Comparison of ENCODE assay signal across 31 cellular contexts in genomic region chr20:39600156-39600555, GRCh38.
DNase-seq lines count a peak whose midpoint lies in the region; ATAC-seq, FAIRE-seq and TF ChIP-seq lines count a peak whose summit lies in the region.
"Had no signal": no experiment of that assay in that cellular context is flagged by ENCODE, and none has a peak within 500 bp of the region (broad histone marks: within the 10 kb centered on the region; RNA-seq: fewer than 3 reads in every experiment).

No MANE protein-coding gene starts in this region.

- no peak for FAIRE-seq in K562 (lab: Jason Lieb, UNC)
- FAIRE-seq: A204.1, A549, D721Med had no signal

- H3K4me3 ChIP-seq in HEK293 (ENCODE audit: low read depth, low read length) (no peak overlapping the region), K562 (no peak overlapping the region)
- H3K4me3 ChIP-seq: A549; BLaER1; BLaER1 treated with 17β-estradiol and CSF1 and Interleukin-3, amounts not matched to agents 10 nM and 100 nM had no signal

- no peaks in the 10 kb centered on the region for H3K27me3 ChIP-seq in K562 (ENCODE audit: control insufficient read depth in 2 of 2, insufficient read depth in 2 of 2, low read length in 2 of 2)
- H3K27me3 ChIP-seq: BE2C; BLaER1; BLaER1 treated with 17β-estradiol and CSF1 and Interleukin-3, amounts not matched to agents 10 nM and 100 nM had no signal

- no peak for TF ChIP-seq RAD21 in K562 (CRISPR knock-in tag; conservative IDR thresholded peaks at IDR 0.05 in 1 of 2, IDR thresholded peaks at IDR 0.05 in 1 of 2)

- no peak for TF ChIP-seq EP300 in K562 (IDR thresholded peaks at IDR 0.05; ENCODE audit: low read length)

- CTCF ChIA-PET in HEK293 (lab: Yijun Ruan, JAX) (no interaction called here), K562 (lab: Yijun Ruan, JAX; ENCODE audit: low intra/inter-chr PET ratio) (no interaction called here)

- TF ChIP-seq POLR2A in K562 (conservative IDR thresholded peaks at IDR 0.05) = no peak

- H3K27ac ChIP-seq in HEK293 (ENCODE audit: extremely low read depth, low read depth, low read length) = no peak overlapping the region
- H3K27ac ChIP-seq in K562 (ENCODE audit: extremely low read depth, low read depth, low read length) = no peak overlapping the region
- H3K27ac ChIP-seq: 22Rv1; A549; BLaER1; BLaER1 treated with 17β-estradiol and CSF1 and Interleukin-3, amounts not matched to agents 10 nM and 100 nM; C4-2B had no signal

- H3K9me3 ChIP-seq in HEK293 (ENCODE audit: control insufficient read depth, insufficient read depth, low read depth, low read length) = no peaks in the 10 kb centered on the region
- 0 out of 2 replicates have a peak, but pooled peaks cover 9% of the 10 kb centered on the region for H3K9me3 ChIP-seq in K562 (replicated peaks; ENCODE audit: control insufficient read depth, insufficient read depth, low read depth, low read length)
- H3K9me3 ChIP-seq: A549; BE2C; BLaER1; BLaER1 treated with 17β-estradiol and CSF1 and Interleukin-3, amounts not matched to agents 10 nM and 100 nM; Caco-2 had no signal

- no peak for TF ChIP-seq CTCF in HEK293 (tag by site-specific recombination; IDR thresholded peaks at IDR 0.05)
- TF ChIP-seq CTCF in K562 (IDR thresholded peaks at IDR 0.05 in 2 of 3, conservative IDR thresholded peaks at IDR 0.05 in 1 of 3; ENCODE audit: insufficient read depth in 2 of 3, low read depth in 1 of 3, low read length in 3 of 3) = no peak

- in situ Hi-C loops in K562 (cut with MboI) = no loop called here

- BruUV-seq in K562 (replicated peaks; lab: Mats Ljungman, UMichigan) = no TSS peak

- no peaks in the 10 kb centered on the region for H3K9me1 ChIP-seq in K562 (ENCODE audit: control insufficient read depth, insufficient read depth, low read length)

- 0% methylated on average over 1 of the region's 1 CpG for WGBS in K562 (ENCODE audit: insufficient coverage, low coverage, missing lambda C conversion rate)

- no peaks in the 10 kb centered on the region for H3K36me3 ChIP-seq in HEK293 (ENCODE audit: control insufficient read depth in 2 of 2, insufficient read depth in 1 of 2, low read length in 2 of 2)
- H3K36me3 ChIP-seq in K562 (ENCODE audit: control insufficient read depth, insufficient read depth, low read length) = no peaks in the 10 kb centered on the region
- H3K36me3 ChIP-seq: BE2C; BLaER1; BLaER1 treated with 17β-estradiol and CSF1 and Interleukin-3, amounts not matched to agents 10 nM and 100 nM had no signal

- H3K79me2 ChIP-seq in K562 (ENCODE audit: control insufficient read depth, insufficient read depth, low read length) = no peaks in the 10 kb centered on the region

- intact Hi-C loops in K562 (cut with micrococcal nuclease) = no loop called here

- ATAC-seq in K562 = no peak
- ATAC-seq: A549; CD8-positive, alpha-beta T cell had no signal

- H3K4me1 ChIP-seq in HEK293 (ENCODE audit: control insufficient read depth, insufficient read depth, low read length) (no peaks in the 10 kb centered on the region), K562 (replicated peaks in 1 of 2; ENCODE audit: control insufficient read depth in 2 of 2, insufficient read depth in 2 of 2, low read length in 2 of 2) (no peaks in the 10 kb centered on the region)
- H3K4me1 ChIP-seq: A549; BE2C; BLaER1; BLaER1 treated with 17β-estradiol and CSF1 and Interleukin-3, amounts not matched to agents 10 nM and 100 nM; Caco-2 had no signal

- no peak overlapping the region for H2AFZ ChIP-seq in K562 (ENCODE audit: low read depth, low read length)

- no peak overlapping the region for H3K9ac ChIP-seq in K562 (ENCODE audit: insufficient read depth in 1 of 2, low read depth in 2 of 2, low read length in 2 of 2)
- H3K9ac ChIP-seq: BLaER1; BLaER1 treated with 17β-estradiol and CSF1 and Interleukin-3, amounts not matched to agents 10 nM and 100 nM had no signal

- no peaks in the 10 kb centered on the region for H4K20me1 ChIP-seq in K562 (replicated peaks; ENCODE audit: control insufficient read depth, insufficient read depth, low read length)
- H4K20me1 ChIP-seq: BLaER1; BLaER1 treated with 17β-estradiol and CSF1 and Interleukin-3, amounts not matched to agents 10 nM and 100 nM had no signal

- no peak overlapping the region for H3K4me2 ChIP-seq in K562 (ENCODE audit: insufficient read depth, low read length)
- H3K4me2 ChIP-seq: A549; BLaER1; BLaER1 treated with 17β-estradiol and CSF1 and Interleukin-3, amounts not matched to agents 10 nM and 100 nM had no signal

- POLR2A ChIA-PET in HEK293 (lab: Yijun Ruan, JAX) = no interaction called here
- POLR2A ChIA-PET in K562 (lab: Yijun Ruan, JAX) = no interaction called here

- DNase-seq in K562 (ENCODE audit: extremely low read depth in 1 of 4, low spot score in 3 of 4) (no peak), LoVo (ENCODE audit: low spot score) (no peak)
- DNase-seq in stimulated activated CD4-positive, alpha-beta T cell treated with anti-CD3 and anti-CD28 coated beads, Interleukin-4, amount 100 ng/mL, for 1 hour = no peak
- DNase-seq: 8988T; ACHN; AML-193; BE2C; C1 segment of cervical spinal cord; Caco-2; Calu3; CD4-positive, alpha-beta memory T cell; CD4-positive, alpha-beta T cell; CD4-positive, CD25-positive, alpha-beta regulatory T cell; CD8-positive, alpha-beta memory T cell; CD8-positive, alpha-beta T cell; COR-L47; DMS 273 treated with DMSO at 0.1 percent for 48 hours; DMS153; DMS53; DMS79; DMS79 treated with DMSO at 0.1 percent for 48 hours; DND-41; EL had no signal

TF ChIP-seq in HEK293, 187 proteins besides CTCF, POLR2A, EP300 and RAD21:
- peak; percentile 37; the same call in 1 of the 2 replicates for TF ChIP-seq ZNF366 (tag by site-specific recombination; conservative IDR thresholded peaks at IDR 0.05)
- TF ChIP-seq ZNF514 (tag by site-specific recombination; IDR thresholded peaks at IDR 0.05) = no peak
TF ChIP-seq in HEK293: peak in this region for 1.

TF ChIP-seq in K562, 482 proteins besides CTCF, POLR2A, EP300 and RAD21:
- peak; percentile 74 for TF ChIP-seq ZBTB2 (IDR thresholded peaks at IDR 0.05)
- peak; percentile 3 for TF ChIP-seq CREBBP (IDR thresholded peaks at IDR 0.05; ENCODE audit: low read depth, low read length)
- peak; percentile 92 for TF ChIP-seq DACH1 (IDR thresholded peaks at IDR 0.05; ENCODE audit: partially characterized antibody)
- TF ChIP-seq XRCC3 (IDR thresholded peaks at IDR 0.05) = no peak
